24 cellular contexts compared by ENCODE assay signal in the genomic region with DNA sequence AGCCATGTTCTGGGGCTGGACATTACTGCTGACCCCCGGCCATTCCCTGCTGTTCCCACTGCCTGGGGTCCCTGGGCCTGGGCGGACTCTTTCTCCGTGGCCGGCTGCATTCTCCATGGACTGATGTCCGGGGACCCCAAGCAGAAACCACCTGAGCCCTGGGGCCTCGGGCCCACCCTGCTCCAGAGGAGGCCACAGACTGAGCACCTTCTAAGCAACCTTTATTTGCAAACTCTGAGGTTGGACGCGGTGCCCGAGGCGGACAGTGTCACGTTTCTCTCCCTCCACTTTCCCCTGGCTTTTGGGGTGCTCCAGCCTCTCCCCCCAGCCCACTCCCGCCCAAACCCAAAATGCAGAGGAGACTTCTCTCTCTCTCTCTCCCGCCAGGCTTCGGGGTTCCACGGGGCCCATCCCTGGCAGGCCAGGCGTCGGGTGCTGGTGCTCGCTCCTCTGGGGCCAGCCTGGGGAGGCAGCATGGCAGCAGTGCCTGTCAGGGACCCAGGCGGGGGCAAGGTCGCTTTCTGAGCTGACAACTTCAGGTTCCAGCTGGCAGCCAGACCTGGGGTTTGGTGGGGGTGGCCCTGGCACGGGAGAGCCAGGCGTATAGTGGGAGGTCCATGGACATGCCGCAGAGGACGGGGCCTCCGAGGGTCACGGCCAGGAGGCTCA. TPM values are rescaled to one million over a fixed set of nuclear protein-coding genes. Genes with fewer than 3 reads are reported as not detected.
A peak's percentile ranks its signal among the peaks of the same experiment; 100 is the strongest.
DNase-seq lines count a peak whose midpoint lies in the region; ATAC-seq and TF ChIP-seq lines count a peak whose summit lies in the region.
"Had no signal": no experiment of that assay in that cellular context is flagged by ENCODE, and none has a peak within 500 bp of the region (broad histone marks: within the 10 kb centered on the region; RNA-seq: fewer than 3 reads in every experiment).

No MANE protein-coding gene starts in this region.

- H3K27me3 Mint-ChIP-seq in neural crest cell (ENCODE audit: low read depth), result no peaks in the 10 kb centered on the region
- H3K27me3 Mint-ChIP-seq: B cell; CD4-positive, alpha-beta T cell had no signal

- peaks cover 15% of the 10 kb centered on the region for H3K79me2 ChIP-seq in Karpas-422 (ENCODE audit: low read length)

- H3K4me3 Mint-ChIP-seq in neural crest cell, result peak overlapping the region; percentile 59
- H3K4me3 Mint-ChIP-seq: B cell; CD4-positive, alpha-beta T cell had no signal

- H3K9me2 ChIP-seq in Karpas-422 (replicated peaks; ENCODE audit: insufficient read depth, low read length), result no peaks in the 10 kb centered on the region

- H3K4me1 Mint-ChIP-seq in neural crest cell, result peaks cover 9% of the 10 kb centered on the region

- no peak overlapping the region for H3K4me2 ChIP-seq in Karpas-422 (ENCODE audit: low read depth, low read length, poor library complexity, severe bottlenecking)

- intact Hi-C loops in sciatic nerve (cut with DNase I), result no loop called here

- H3K27ac ChIP-seq in Karpas-422 (ENCODE audit: low read length), result no peak overlapping the region

- H3K9ac ChIP-seq in Karpas-422 (ENCODE audit: low read length), result no peak overlapping the region

- peak; percentile 62 for DNase-seq in activated effector memory CD4-positive, alpha-beta T cell treated with anti-CD3 and anti-CD28 coated beads, Interleukin-2, amount 50 U/mL, for 16 hours
- no peak for DNase-seq in activated effector memory CD4-positive, alpha-beta T cell treated with Interleukin-2 at 50 U/mL for 16 hours
- DNase-seq in Karpas-422 (peak; percentile 38), neural crest cell (ENCODE audit: low read depth, low spot score) (no peak), sciatic nerve (ENCODE audit: low spot score) (peak; percentile 56), OCI-M1 (lab: John Stamatoyannopoulos, UW) (no peak)
- DNase-seq: GOT3; HCEC 1CT; KBM-7; MG63; NCI-H1105 treated with DMSO at 0.1 percent for 48 hours; NCI-H1930; NCI-H2107; NCI-H446 treated with DMSO at 0.1 percent for 48 hours; NCI-H526; NCI-H82; NK-92 treated with Interleukin-12 subunit alpha and Interleukin-12 subunit beta, amount 100 ng/mL, for 24 hours; SIG-M5 had no signal

- H3K4me3 ChIP-seq in Karpas-422 (ENCODE audit: low read length), result no peak overlapping the region
- H3K4me3 ChIP-seq: MG63, SK-N-MC had no signal

- H3K27me3 ChIP-seq in Karpas-422 (ENCODE audit: low read length), result no peaks in the 10 kb centered on the region
- H3K27me3 ChIP-seq: MG63 had no signal

- H3K9me3 ChIP-seq in Karpas-422 (ENCODE audit: low read length), result no peaks in the 10 kb centered on the region
- H3K9me3 ChIP-seq: MG63 had no signal

- peaks cover 8% of the 10 kb centered on the region; the same call in 1 of the 2 replicates for H4K20me1 ChIP-seq in Karpas-422 (ENCODE audit: insufficient read depth, low read depth, low read length)

- no peak for TF ChIP-seq CTCF in neural crest cell (conservative IDR thresholded peaks at IDR 0.05)

- H3K9me3 Mint-ChIP-seq in neural crest cell, result no peaks in the 10 kb centered on the region
- H3K9me3 Mint-ChIP-seq: CD4-positive, alpha-beta T cell had no signal

- no peak overlapping the region for H3K27ac Mint-ChIP-seq in neural crest cell (ENCODE audit: unreplicated experiment)
- H3K27ac Mint-ChIP-seq: B cell; CD4-positive, alpha-beta T cell had no signal

- no peaks in the 10 kb centered on the region for H3K36me3 Mint-ChIP-seq in neural crest cell (ENCODE audit: low read depth)

- no peak overlapping the region for H2AFZ ChIP-seq in Karpas-422 (ENCODE audit: low read length)

- H3K36me3 ChIP-seq in Karpas-422 (ENCODE audit: insufficient read depth, low read length), result peaks cover 4% of the 10 kb centered on the region; the same call in 1 of the 2 replicates
- H3K36me3 ChIP-seq: MG63 had no signal

- ATAC-seq in sciatic nerve (no peak), HG03354 (IDR thresholded peaks at IDR 0.05; ENCODE audit: poor library complexity, severe bottlenecking, unreplicated experiment) (no peak), HG02938 (IDR thresholded peaks at IDR 0.05; ENCODE audit: unreplicated experiment) (no peak)
- ATAC-seq: Panc1 had no signal

- H3K4me1 ChIP-seq in Karpas-422 (ENCODE audit: low read length), result peaks cover 15% of the 10 kb centered on the region

RNA-seq across cellular contexts. Expression of gene C19orf25, which starts 2.3 kb away (rescaled TPM):
- total RNA-seq in Karpas-422 (2014; rRNA removed; shearing (Covaris generic); ENCODE audit: low replicate concordance), result 26.4 and 62.2 TPM in 2 replicates
- total RNA-seq in neural crest cell (34.5 and 41.5 TPM in 2 replicates), sciatic nerve (22.1 TPM)

RNA-seq across cellular contexts. Expression of gene PCSK4, which starts 8.8 kb away (rescaled TPM):
- total RNA-seq in Karpas-422 (2014; rRNA removed; shearing (Covaris generic); ENCODE audit: low replicate concordance), result 2.0 and 5.0 TPM in 2 replicates
- total RNA-seq in neural crest cell, result 10.4 and 11.7 TPM in 2 replicates
- total RNA-seq in sciatic nerve, result 2.5 TPM

RNA-seq across cellular contexts. Expression of gene REEP6, which starts 9.6 kb away (rescaled TPM):
- 1.3 and 1.5 TPM in 2 replicates for total RNA-seq in Karpas-422 (2014; rRNA removed; shearing (Covaris generic); ENCODE audit: low replicate concordance)
- total RNA-seq in neural crest cell (8.2 and 8.7 TPM in 2 replicates), sciatic nerve (3.9 TPM)

RNA-seq across cellular contexts. Expression of gene APC2, which starts 31.4 kb away (rescaled TPM):
- 1.1 and 2.8 TPM in 2 replicates for total RNA-seq in Karpas-422 (2014; rRNA removed; shearing (Covaris generic); ENCODE audit: low replicate concordance)
- 39.2 and 43.0 TPM in 2 replicates for total RNA-seq in neural crest cell
- total RNA-seq in sciatic nerve, result 6.0 TPM

RNA-seq across cellular contexts. Expression of gene ADAMTSL5, which starts 31.5 kb away (rescaled TPM):
- total RNA-seq in Karpas-422 (2014; rRNA removed; shearing (Covaris generic); ENCODE audit: low replicate concordance), result 0.94 and 2.6 TPM in 2 replicates
- total RNA-seq in neural crest cell, result not detected in 2 replicates
- total RNA-seq in sciatic nerve, result 48.3 TPM
- total RNA-seq: B cell had no signal

Comparison
In these comparisons a context has a peak if more than half of its experiments do, and no peak if none do; other contexts are left out.
1. DNase-seq: peak in activated effector memory CD4-positive, alpha-beta T cell treated with anti-CD3 and anti-CD28 coated beads, Interleukin-2, amount 50 U/mL, for 16 hours (single experiment), Karpas-422 (single experiment) and sciatic nerve (single experiment); none in activated effector memory CD4-positive, alpha-beta T cell treated with Interleukin-2 at 50 U/mL for 16 hours (single experiment), neural crest cell (single experiment) and OCI-M1 (single experiment).